ENCODE assay signal across 17 cellular contexts in genomic region chrX:97860206-97860605, GRCh38.
A peak's percentile ranks its signal among the peaks of the same experiment; 100 is the strongest.
DNase-seq lines count a peak whose midpoint lies in the region; ATAC-seq lines count a peak whose summit lies in the region.
"Had no signal": no experiment of that assay in that cellular context is flagged by ENCODE, and none has a peak within 500 bp of the region (broad histone marks: within the 10 kb centered on the region; RNA-seq: fewer than 3 reads in every experiment).

No MANE protein-coding gene starts in this region.

- peak; percentile 72 for ATAC-seq in esophagus mucosa
- ATAC-seq in HG03280 (IDR thresholded peaks at IDR 0.05; ENCODE audit: unreplicated experiment), result no peak
- ATAC-seq: natural killer cell treated with Interleukin-12 subunit alpha and Interleukin-12 subunit beta and Interleukin-15 and Interleukin-18, amount 100 ng/mL, for 72 hours had no signal

- DNase-seq in ELR (ENCODE audit: low read depth), result peak; percentile 0
- peak; percentile 19 for DNase-seq in SK-MEL-5 (ENCODE audit: low read depth, low spot score)
- DNase-seq in non-pigmented ciliary epithelial cell (ENCODE audit: low read depth), result peak; percentile 22
- DNase-seq in NCI-H2171 (lab: John Stamatoyannopoulos, UW), result no peak
- no peak for DNase-seq in activated effector memory CD4-positive, alpha-beta T cell treated with anti-CD3 and anti-CD28 coated beads, Interleukin-2, amount 50 U/mL, for 16 hours
- no peak for DNase-seq in NCI-H146 (lab: John Stamatoyannopoulos, UW)
- DNase-seq: activated CD4-positive, alpha-beta memory T cell treated with anti-CD3 and anti-CD28 coated beads, Interleukin-2, amount 10 ng/mL, durations not matched to agents 7 days and 5 days; activated naive CD8-positive, alpha-beta T cell treated with anti-CD3 and anti-CD28 coated beads for 36 hours; activated T-cell treated with anti-CD3 and anti-CD28 coated beads, Interleukin-2, amount 50 U/mL, for 48 hours; Caco-2; central memory CD4-positive, alpha-beta T cell; NCI-H1048; NCI-H2107; NCI-H748 treated with DMSO at 0.1 percent for 48 hours had no signal

- in situ Hi-C loops in SK-MEL-5 (cut with HindIII; ENCODE audit: low pct_unique_long_range_greater_than_20kb, low sequenced_read_pairs), result no loop called here

Comparison
In these comparisons a context has a peak if more than half of its experiments do, and no peak if none do; other contexts are left out.
1. DNase-seq: peak in ELR (single experiment), SK-MEL-5 (single experiment) and non-pigmented ciliary epithelial cell (single experiment); none in NCI-H2171 (single experiment), activated effector memory CD4-positive, alpha-beta T cell treated with anti-CD3 and anti-CD28 coated beads, Interleukin-2, amount 50 U/mL, for 16 hours (single experiment) and NCI-H146 (single experiment).